14 cellular contexts compared by ENCODE assay signal in genomic region chr21:44247891-44248290, GRCh38. TPM values are rescaled to one million over a fixed set of nuclear protein-coding genes. Genes with fewer than 3 reads are reported as not detected.
"Had no signal": no experiment of that assay in that cellular context is flagged by ENCODE, and none has a peak within 500 bp of the region (broad histone marks: within the 10 kb centered on the region; RNA-seq: fewer than 3 reads in every experiment).

No MANE protein-coding gene starts in this region.

RNA-seq across cellular contexts. Expression of gene DNMT3L, which starts 13.8 kb away (rescaled TPM):
- total RNA-seq: activated B cell treated with CpG ODN at 0.5 μM for 24 hours; activated CD4-positive, alpha-beta memory T cell treated with anti-CD3 and anti-CD28 coated beads for 36 hours; activated CD4-positive, alpha-beta memory T cell treated with anti-CD3 and anti-CD28 coated beads, Interleukin-2, amount 10 ng/mL, durations not matched to agents 7 days and 5 days; activated CD4-positive, alpha-beta T cell treated with anti-CD3 and anti-CD28 coated beads for 36 hours; activated CD4-positive, alpha-beta T cell treated with anti-CD3 and anti-CD28 coated beads, Interleukin-2, amount 10 ng/mL, durations not matched to agents 24 days and 14 days; activated CD4-positive, alpha-beta T cell treated with anti-CD3 and anti-CD28 coated beads, Interleukin-2, amount 10 ng/mL, durations not matched to agents 7 days and 5 days; activated CD8-positive, alpha-beta memory T cell treated with anti-CD3 and anti-CD28 coated beads for 36 hours; activated CD8-positive, alpha-beta memory T cell treated with anti-CD3 and anti-CD28 coated beads, Interleukin-2, amount 10 ng/mL, durations not matched to agents 7 days and 5 days; activated CD8-positive, alpha-beta T cell treated with anti-CD3 and anti-CD28 coated beads for 36 hours; activated CD8-positive, alpha-beta T cell treated with anti-CD3 and anti-CD28 coated beads, Interleukin-2, amount 10 ng/mL, durations not matched to agents 7 days and 5 days; T-helper 1 cell treated with Interleukin-12 subunit alpha and Interleukin-12 subunit beta and Interleukin-4 antibody, amounts not matched to agents 30 ng/mL and 1 ng/mL, for 36 hours; T-helper 17 cell; T-helper 2 cell treated with Interferon-gamma antibody and Interleukin-4, amounts not matched to agents 100 ng/mL and 5 ng/mL, for 36 hours; WTC11 had no signal

RNA-seq across cellular contexts. Expression of gene AIRE, which starts 37.8 kb away (rescaled TPM):
- total RNA-seq: activated B cell treated with CpG ODN at 0.5 μM for 24 hours; activated CD4-positive, alpha-beta memory T cell treated with anti-CD3 and anti-CD28 coated beads for 36 hours; activated CD4-positive, alpha-beta T cell treated with anti-CD3 and anti-CD28 coated beads for 36 hours; activated CD4-positive, alpha-beta T cell treated with anti-CD3 and anti-CD28 coated beads, Interleukin-2, amount 10 ng/mL, durations not matched to agents 24 days and 14 days; activated CD8-positive, alpha-beta memory T cell treated with anti-CD3 and anti-CD28 coated beads for 36 hours; activated CD8-positive, alpha-beta T cell treated with anti-CD3 and anti-CD28 coated beads for 36 hours; activated CD8-positive, alpha-beta T cell treated with anti-CD3 and anti-CD28 coated beads, Interleukin-2, amount 10 ng/mL, durations not matched to agents 7 days and 5 days had no signal
